29 cellular contexts compared by ENCODE assay signal in genomic region chr11:23236846-23237550, GRCh38.
DNase-seq lines count a peak whose midpoint lies in the region; ATAC-seq and TF ChIP-seq lines count a peak whose summit lies in the region.
"Had no signal": no experiment of that assay in that cellular context is flagged by ENCODE, and none has a peak within 500 bp of the region (broad histone marks: within the 10 kb centered on the region; RNA-seq: fewer than 3 reads in every experiment).

No MANE protein-coding gene starts in this region.

- H3K9me3 ChIP-seq in trophoblast cell (ENCODE audit: insufficient read depth, low read depth, low read length): no peaks in the 10 kb centered on the region
- H3K9me3 ChIP-seq: heart left ventricle, Peyer's patch, SJSA1, suprapubic skin, vagina had no signal

- CTCF ChIA-PET in RWPE1 (lab: Yijun Ruan, JAX): no interaction called here

- H3K18ac ChIP-seq in trophoblast cell (ENCODE audit: low read length): no peak overlapping the region

- H3K79me2 ChIP-seq in trophoblast cell (ENCODE audit: control insufficient read depth, insufficient read depth, low read length, poor library complexity): no peaks in the 10 kb centered on the region

- H3K23ac ChIP-seq in trophoblast cell (ENCODE audit: low read length): no peak overlapping the region

- no peak for TF ChIP-seq CTCF in RWPE1 (conservative IDR thresholded peaks at IDR 0.05; ENCODE audit: low read depth)

- no peak overlapping the region for H2BK120ac ChIP-seq in trophoblast cell (ENCODE audit: insufficient read depth, low read length, poor library complexity)

- H3K4me2 ChIP-seq in trophoblast cell (ENCODE audit: low read length): no peak overlapping the region
- H3K4me2 ChIP-seq: GM23338 had no signal

- no peak overlapping the region for H2AFZ ChIP-seq in trophoblast cell (ENCODE audit: insufficient read depth, low read length, poor library complexity)

- H2AK5ac ChIP-seq in trophoblast cell (ENCODE audit: low read length): no peak overlapping the region

- H4K12ac ChIP-seq in trophoblast cell (ENCODE audit: low read depth, low read length): no peak overlapping the region

- no peaks in the 10 kb centered on the region for H3K4me1 ChIP-seq in trophoblast cell (ENCODE audit: control insufficient read depth in 1 of 2, insufficient read depth in 2 of 2, low read length in 2 of 2)
- H3K4me1 ChIP-seq: heart left ventricle, Peyer's patch, SJSA1, spleen, suprapubic skin, vagina had no signal

- H3K9ac ChIP-seq in trophoblast cell (ENCODE audit: low read length): no peak overlapping the region

- H2BK5ac ChIP-seq in trophoblast cell (ENCODE audit: low read depth, low read length, poor library complexity): no peak overlapping the region

- ATAC-seq in GM18861 (IDR thresholded peaks at IDR 0.05; ENCODE audit: unreplicated experiment): no peak
- no peak for ATAC-seq in GM19455 (IDR thresholded peaks at IDR 0.05; ENCODE audit: unreplicated experiment)
- ATAC-seq in HG02973 (IDR thresholded peaks at IDR 0.05; ENCODE audit: unreplicated experiment): no peak
- ATAC-seq: esophagus mucosa; GM23338; heart left ventricle; stimulated activated memory B cell treated with anti-CD40 and anti-IgM and Interleukin-4, amounts not matched to agents 10 μg/mL and 1 μg/mL and 100 μg/mL, for 72 hours; T-cell had no signal

- DNase-seq in GM03348 (ENCODE audit: low spot score) (peak; percentile 4), RWPE1 (ENCODE audit: low spot score) (peak; percentile 19), fibroblast of gingiva (ENCODE audit: low read depth) (peak; percentile 7), trophoblast cell (peak; percentile 35 to 80)
- DNase-seq in activated CD8-positive, alpha-beta memory T cell treated with anti-CD3 and anti-CD28 coated beads, Interleukin-2, amount 50 U/mL, for 48 hours: no peak
- DNase-seq: activated CD4-positive, alpha-beta memory T cell treated with anti-CD3 and anti-CD28 coated beads, Interleukin-2, amount 10 ng/mL, durations not matched to agents 7 days and 5 days; activated CD4-positive, CD25-positive, alpha-beta regulatory T cell; activated effector memory CD4-positive, alpha-beta T cell treated with Interleukin-2 at 50 U/mL for 16 hours; activated naive CD8-positive, alpha-beta T cell treated with anti-CD3 and anti-CD28 coated beads, Interleukin-2, amount 10 ng/mL, durations not matched to agents 7 days and 5 days; CD4-positive, alpha-beta T cell; DMS 273 treated with DMSO at 0.1 percent for 48 hours; effector CD4-positive, alpha-beta T cell; heart left ventricle; NCI-H1694; NCI-H2171; NCI-H524 treated with DMSO at 0.1 percent for 48 hours; Peyer's patch; spleen; stimulated activated CD4-positive, alpha-beta T cell treated with anti-CD3 and anti-CD28 coated beads, Interleukin-2, amount 100 ng/mL, for 48 hours; T-cell had no signal

- H4K8ac ChIP-seq in trophoblast cell (ENCODE audit: low read depth, low read length): no peak overlapping the region

- no peak overlapping the region for H3K4ac ChIP-seq in trophoblast cell (ENCODE audit: low read depth, low read length)

- POLR2A ChIA-PET in RWPE1 (lab: Yijun Ruan, JAX; ENCODE audit: low non-redundant PET): no interaction called here

- H3K14ac ChIP-seq in trophoblast cell (ENCODE audit: low read length): no peak overlapping the region

- no peaks in the 10 kb centered on the region for H3K79me1 ChIP-seq in trophoblast cell (ENCODE audit: low read length)

- no peaks in the 10 kb centered on the region for H3K27me3 ChIP-seq in trophoblast cell (ENCODE audit: insufficient read depth, low read length)
- H3K27me3 ChIP-seq: heart left ventricle, Peyer's patch, spleen, suprapubic skin, vagina had no signal

- H3K36me3 ChIP-seq in trophoblast cell (ENCODE audit: control insufficient read depth in 1 of 2, insufficient read depth in 2 of 2, low read length in 2 of 2): no peaks in the 10 kb centered on the region
- H3K36me3 ChIP-seq: heart left ventricle, Peyer's patch, SJSA1, spleen, suprapubic skin, vagina had no signal

- no peak overlapping the region for H4K91ac ChIP-seq in trophoblast cell (ENCODE audit: low read depth, low read length)

- H3K27ac ChIP-seq in RWPE1 (no peak overlapping the region), trophoblast cell (ENCODE audit: low read depth, low read length) (no peak overlapping the region)
- H3K27ac ChIP-seq: heart left ventricle, Peyer's patch, SJSA1, spleen, suprapubic skin, vagina had no signal

- no CpG with 5 or more reads among the region's 2 CpGs for WGBS in trophoblast cell (ENCODE audit: extremely low coverage, insufficient coverage, insufficient read length)

- H3K4me3 ChIP-seq in trophoblast cell (ENCODE audit: low read depth, low read length): no peak overlapping the region
- H3K4me3 ChIP-seq: GM23338, heart left ventricle, Peyer's patch, SJSA1, spleen, suprapubic skin, vagina had no signal

- no peak overlapping the region for H2BK12ac ChIP-seq in trophoblast cell (ENCODE audit: low read length)
